Comparison of ENCODE assay signal across 1 cellular context in genomic region chr7:131174391-131174790, GRCh38.
TF ChIP-seq lines count a peak whose summit lies in the region.

No MANE protein-coding gene starts in this region.

TF ChIP-seq in HCT116, 20 proteins besides CTCF, POLR2A, EP300 and RAD21 (continued from another document):
- TF ChIP-seq REST (IDR thresholded peaks at IDR 0.05; ENCODE audit: low read depth) (no peak), ZFX (IDR thresholded peaks at IDR 0.05) (no peak), ELF1 (IDR thresholded peaks at IDR 0.05; ENCODE audit: borderline replicate concordance, low read depth) (no peak), MAX (IDR thresholded peaks at IDR 0.05) (no peak)
TF ChIP-seq in HCT116: peak in this region for 0.
